Comparison of ENCODE assay signal across 24 cellular contexts in genomic region chr1:78715181-78715661, GRCh38.
DNase-seq lines count a peak whose midpoint lies in the region; ATAC-seq and TF ChIP-seq lines count a peak whose summit lies in the region.
"Had no signal": no experiment of that assay in that cellular context is flagged by ENCODE, and none has a peak within 500 bp of the region (broad histone marks: within the 10 kb centered on the region; RNA-seq: fewer than 3 reads in every experiment).

No MANE protein-coding gene starts in this region.

- no peaks in the 10 kb centered on the region for H3K36me3 Mint-ChIP-seq in type B pancreatic cell
- H3K36me3 Mint-ChIP-seq in T-helper 2 cell treated with Interferon-gamma antibody and Interleukin-4, amounts not matched to agents 5 μg/mL and 100 μg/mL, for 36 hours (ENCODE audit: low read depth): no peaks in the 10 kb centered on the region
- H3K36me3 Mint-ChIP-seq: activated naive CD4-positive, alpha-beta T cell treated with anti-CD3 and anti-CD28 coated beads, Interleukin-2, amount 10 ng/mL, durations not matched to agents 7 days and 5 days; CD8-positive, alpha-beta T cell; neural progenitor cell had no signal

- no peaks in the 10 kb centered on the region for H3K9me3 Mint-ChIP-seq in type B pancreatic cell
- H3K9me3 Mint-ChIP-seq in T-helper 2 cell treated with Interferon-gamma antibody and Interleukin-4, amounts not matched to agents 5 μg/mL and 100 μg/mL, for 36 hours: no peaks in the 10 kb centered on the region
- H3K9me3 Mint-ChIP-seq: activated naive CD4-positive, alpha-beta T cell treated with anti-CD3 and anti-CD28 coated beads, Interleukin-2, amount 10 ng/mL, durations not matched to agents 7 days and 5 days; CD8-positive, alpha-beta T cell; neural progenitor cell had no signal

- no peak overlapping the region for H3K18ac ChIP-seq in neuronal stem cell (ENCODE audit: low read length)

- no peak overlapping the region for H2BK120ac ChIP-seq in neuronal stem cell (ENCODE audit: low read depth, low read length)

- H3K36me3 ChIP-seq in RWPE2 (ENCODE audit: low read depth) (no peaks in the 10 kb centered on the region), neuronal stem cell (replicated peaks in 1 of 2; ENCODE audit: control insufficient read depth in 2 of 2, insufficient read depth in 2 of 2, low read length in 2 of 2) (no peaks in the 10 kb centered on the region)
- H3K36me3 ChIP-seq: left lung, neural progenitor cell, suprapubic skin had no signal

- H3K27ac ChIP-seq in RWPE2 (ENCODE audit: poor library complexity, severe bottlenecking) (peak overlapping the region; percentile 99), neuronal stem cell (replicated peaks; ENCODE audit: low read length) (no peak overlapping the region)
- H3K27ac ChIP-seq: body of pancreas, left lung, neural progenitor cell, suprapubic skin had no signal

- H3K23ac ChIP-seq in neuronal stem cell (ENCODE audit: low read depth, low read length, poor library complexity): no peak overlapping the region

- no peak overlapping the region for H3K27ac Mint-ChIP-seq in type B pancreatic cell
- no peak overlapping the region for H3K27ac Mint-ChIP-seq in T-helper 2 cell treated with Interferon-gamma antibody and Interleukin-4, amounts not matched to agents 5 μg/mL and 100 μg/mL, for 36 hours
- H3K27ac Mint-ChIP-seq: activated naive CD4-positive, alpha-beta T cell treated with anti-CD3 and anti-CD28 coated beads, Interleukin-2, amount 10 ng/mL, durations not matched to agents 7 days and 5 days; CD8-positive, alpha-beta T cell; neural progenitor cell had no signal

- H3K4ac ChIP-seq in neuronal stem cell (ENCODE audit: low read length): no peak overlapping the region

- peaks cover 35% of the 10 kb centered on the region for H3K4me1 ChIP-seq in RWPE2 (ENCODE audit: insufficient read depth, poor library complexity, severe bottlenecking)
- H3K4me1 ChIP-seq in neuronal stem cell (ENCODE audit: control insufficient read depth in 2 of 2, insufficient read depth in 1 of 2, low read depth in 1 of 2, low read length in 2 of 2): peaks cover 0 to 4% of the 10 kb centered on the region in 2 donors
- H3K4me1 ChIP-seq: body of pancreas, left lung, neural progenitor cell, suprapubic skin had no signal

- no peak overlapping the region for H2BK12ac ChIP-seq in neuronal stem cell (ENCODE audit: low read length)

- H3K14ac ChIP-seq in neuronal stem cell (ENCODE audit: low read length): no peak overlapping the region

- TF ChIP-seq CTCF in RWPE2 (IDR thresholded peaks at IDR 0.05; ENCODE audit: poor library complexity, severe bottlenecking) (no peak), type B pancreatic cell (conservative IDR thresholded peaks at IDR 0.05) (no peak)

- no peak overlapping the region for H3K4me3 Mint-ChIP-seq in type B pancreatic cell
- H3K4me3 Mint-ChIP-seq in T-helper 2 cell treated with Interferon-gamma antibody and Interleukin-4, amounts not matched to agents 5 μg/mL and 100 μg/mL, for 36 hours: no peak overlapping the region
- H3K4me3 Mint-ChIP-seq: activated naive CD4-positive, alpha-beta T cell treated with anti-CD3 and anti-CD28 coated beads, Interleukin-2, amount 10 ng/mL, durations not matched to agents 7 days and 5 days; CD8-positive, alpha-beta T cell; neural progenitor cell had no signal

- no peaks in the 10 kb centered on the region for H3K27me3 Mint-ChIP-seq in type B pancreatic cell
- H3K27me3 Mint-ChIP-seq in T-helper 2 cell treated with Interferon-gamma antibody and Interleukin-4, amounts not matched to agents 5 μg/mL and 100 μg/mL, for 36 hours (ENCODE audit: low read depth): no peaks in the 10 kb centered on the region

- no peaks in the 10 kb centered on the region for H3K9me3 ChIP-seq in RWPE2 (ENCODE audit: severe bottlenecking)
- no peaks in the 10 kb centered on the region for H3K9me3 ChIP-seq in neuronal stem cell (replicated peaks in 1 of 2; ENCODE audit: control insufficient read depth in 2 of 2, insufficient read depth in 1 of 2, low read depth in 1 of 2, low read length in 2 of 2)
- H3K9me3 ChIP-seq: body of pancreas, left lung, suprapubic skin had no signal

- H2AFZ ChIP-seq in neuronal stem cell (ENCODE audit: low read length): no peak overlapping the region
- H2AFZ ChIP-seq: neural progenitor cell had no signal

- H4K91ac ChIP-seq in neuronal stem cell (ENCODE audit: low read depth, low read length, poor library complexity): no peak overlapping the region

- ATAC-seq in RWPE2 (ENCODE audit: low read depth): peak; percentile 90
- ATAC-seq: body of pancreas; CD8-positive, alpha-beta T cell; left lung had no signal

- no peak overlapping the region for H2BK5ac ChIP-seq in neuronal stem cell (ENCODE audit: low read length)

- DNase-seq in EL (peak; percentile 74), RWPE2 (ENCODE audit: low spot score) (no peak), dedifferentiated amniotic fluid mesenchymal stem cell (ENCODE audit: extremely low spot score) (peak; percentile 44), non-pigmented ciliary epithelial cell (ENCODE audit: low read depth) (peak; percentile 30), NAMALWA (ENCODE audit: low spot score) (no peak), type B pancreatic cell (ENCODE audit: extremely low spot score, unreplicated experiment) (no peak), neuronal stem cell (ENCODE audit: low spot score) (no peak)
- no peak for DNase-seq in T-helper 2 cell treated with Interferon-gamma antibody and Interleukin-4, amounts not matched to agents 5 μg/mL and 100 μg/mL, for 36 hours (ENCODE audit: low spot score)
- DNase-seq: activated CD4-positive, alpha-beta T cell treated with anti-CD3 and anti-CD28 coated beads for 1 hour; activated CD8-positive, alpha-beta memory T cell treated with anti-CD3 and anti-CD28 coated beads for 24 hours; activated naive CD4-positive, alpha-beta T cell treated with anti-CD3 and anti-CD28 coated beads, Interleukin-2, amount 10 ng/mL, durations not matched to agents 7 days and 5 days; activated T-cell treated with anti-CD3 and anti-CD28 coated beads, Interleukin-2, amount 50 U/mL, for 48 hours; body of pancreas; CD8-positive, alpha-beta T cell; dermis blood vessel endothelial cell; DMS79 treated with DMSO at 0.1 percent for 48 hours; erythroblast; glutamatergic neuron; left lung; NCI-H1417 treated with DMSO at 0.1 percent for 48 hours; NCI-H2171 treated with DMSO at 0.1 percent for 48 hours; OCI-M1 had no signal

- no peak overlapping the region for H3K4me2 ChIP-seq in neuronal stem cell (ENCODE audit: insufficient read depth, low read length, poor library complexity, severe bottlenecking)
- H3K4me2 ChIP-seq: neural progenitor cell had no signal

- no peak overlapping the region for H4K8ac ChIP-seq in neuronal stem cell (ENCODE audit: low read depth, low read length)

- H3K9ac ChIP-seq in neuronal stem cell (ENCODE audit: low read depth, low read length, poor library complexity): no peak overlapping the region
- H3K9ac ChIP-seq: neural progenitor cell had no signal

- no peaks in the 10 kb centered on the region for H3K27me3 ChIP-seq in RWPE2 (ENCODE audit: insufficient read depth, poor library complexity, severe bottlenecking)
- H3K27me3 ChIP-seq in neuronal stem cell (ENCODE audit: control insufficient read depth in 3 of 3, insufficient read depth in 3 of 3, low read depth in 1 of 3, low read length in 3 of 3): no peaks in the 10 kb centered on the region
- H3K27me3 ChIP-seq: body of pancreas, left lung, neural progenitor cell, suprapubic skin had no signal

- no peak overlapping the region for H2BK15ac ChIP-seq in neuronal stem cell (ENCODE audit: low read length)

- no peak overlapping the region for H3K4me3 ChIP-seq in RWPE2 (ENCODE audit: severe bottlenecking)
- H3K4me3 ChIP-seq in neuronal stem cell (ENCODE audit: low read length in 2 of 2): no peak overlapping the region
- H3K4me3 ChIP-seq: body of pancreas, left lung, neural progenitor cell, suprapubic skin had no signal

- H2AK5ac ChIP-seq in neuronal stem cell (ENCODE audit: low read depth, low read length): no peak overlapping the region

- H3K4me1 Mint-ChIP-seq in type B pancreatic cell (ENCODE audit: unreplicated experiment): peaks cover 25% of the 10 kb centered on the region
- no peaks in the 10 kb centered on the region for H3K4me1 Mint-ChIP-seq in T-helper 2 cell treated with Interferon-gamma antibody and Interleukin-4, amounts not matched to agents 5 μg/mL and 100 μg/mL, for 36 hours (ENCODE audit: low read depth)
- H3K4me1 Mint-ChIP-seq: activated naive CD4-positive, alpha-beta T cell treated with anti-CD3 and anti-CD28 coated beads, Interleukin-2, amount 10 ng/mL, durations not matched to agents 7 days and 5 days had no signal

- H3K79me1 ChIP-seq in neuronal stem cell (ENCODE audit: low read depth, low read length): no peaks in the 10 kb centered on the region

Comparison
In these comparisons a context has a peak if more than half of its experiments do, and no peak if none do; other contexts are left out.
1. DNase-seq: peak in EL (single experiment), dedifferentiated amniotic fluid mesenchymal stem cell (single experiment) and non-pigmented ciliary epithelial cell (single experiment); none in RWPE2 (single experiment), NAMALWA (single experiment), type B pancreatic cell (single experiment), neuronal stem cell (single experiment) and T-helper 2 cell treated with Interferon-gamma antibody and Interleukin-4, amounts not matched to agents 5 μg/mL and 100 μg/mL, for 36 hours (single experiment).